Comparison of ENCODE assay signal across 8 cellular contexts in genomic region chr5:67165524-67166459, GRCh38. TPM values are rescaled to one million over a fixed set of nuclear protein-coding genes. Genes with fewer than 3 reads are reported as not detected.
DNase-seq lines count a peak whose midpoint lies in the region; ATAC-seq and TF ChIP-seq lines count a peak whose summit lies in the region.

No MANE protein-coding gene starts in this region.

- H3K27ac ChIP-seq in dorsolateral prefrontal cortex (peak overlapping the region in 56 of 59 donors; percentile 42 to 92 (median 78)), lung (ENCODE audit: low read depth in 1 of 2, low read length in 1 of 2) (peak overlapping the region; percentile 21 to 88)

- intact Hi-C loops in activated CD4-positive, alpha-beta memory T cell treated with anti-CD3 and anti-CD28 coated beads for 36 hours (cut with micrococcal nuclease): loop anchor here (1.0 to 10.0 kb wide), 6 partner anchors 42 to 1107 kb away; no protein-coding TSS in a partner anchor
- intact Hi-C loops in dorsolateral prefrontal cortex (cut with DNase I): loop anchor here (2.0 kb wide), 1 partner anchor 43 kb away; no protein-coding TSS in a partner anchor

- peak overlapping the region; percentile 91 for H3K4me3 Mint-ChIP-seq in activated CD4-positive, alpha-beta memory T cell treated with anti-CD3 and anti-CD28 coated beads for 36 hours

- H3K4me3 ChIP-seq in BE2C (ENCODE audit: low read depth, low read length): no peak overlapping the region
- H3K4me3 ChIP-seq in dorsolateral prefrontal cortex: peak overlapping the region in 51 of 59 donors; percentile 4 to 59 (median 38)
- no peak overlapping the region for H3K4me3 ChIP-seq in lung

- no peaks in the 10 kb centered on the region for H3K36me3 ChIP-seq in BE2C
- peaks cover 39 to 41% of the 10 kb centered on the region in 2 donors for H3K36me3 ChIP-seq in lung (ENCODE audit: control insufficient read depth in 2 of 2, insufficient read depth in 2 of 2, low read length in 2 of 2)

- H3K27ac Mint-ChIP-seq in activated CD4-positive, alpha-beta memory T cell treated with anti-CD3 and anti-CD28 coated beads for 36 hours: peak overlapping the region; percentile 98

- TF ChIP-seq CTCF in BE2C (IDR thresholded peaks at IDR 0.05; ENCODE audit: low read depth, low read length) (peak; percentile 33), dorsolateral prefrontal cortex (IDR thresholded peaks at IDR 0.05 in 54 of 56, conservative IDR thresholded peaks at IDR 0.05 in 2 of 56; ENCODE audit: low read depth in 1 of 56, partially characterized antibody in 56 of 56) (peak; percentile 35 to 86 (median 74)), lung (IDR thresholded peaks at IDR 0.05; ENCODE audit: control extremely low read depth, extremely low read depth) (peak; percentile 35)

- no peaks in the 10 kb centered on the region for H3K27me3 Mint-ChIP-seq in activated CD4-positive, alpha-beta memory T cell treated with anti-CD3 and anti-CD28 coated beads for 36 hours

- H3K9me3 ChIP-seq in BE2C (no peaks in the 10 kb centered on the region), lung (ENCODE audit: control insufficient read depth in 2 of 2, insufficient read depth in 1 of 2, low read length in 1 of 2) (no peaks in the 10 kb centered on the region)

- no peaks in the 10 kb centered on the region for H3K27me3 ChIP-seq in BE2C
- no peaks in the 10 kb centered on the region for H3K27me3 ChIP-seq in dorsolateral prefrontal cortex
- no peaks in the 10 kb centered on the region for H3K27me3 ChIP-seq in lung (ENCODE audit: control insufficient read depth, insufficient read depth)

- peak; percentile 82 for ATAC-seq in GM21381 (IDR thresholded peaks at IDR 0.05; ENCODE audit: unreplicated experiment)
- peak; percentile 81 for ATAC-seq in lung (ENCODE audit: insufficient read depth, low FRiP score)

- CTCF ChIA-PET in activated CD4-positive, alpha-beta memory T cell treated with anti-CD3 and anti-CD28 coated beads for 36 hours (lab: Charles Lee): interaction anchor here (0.6 to 16.1 kb wide), 16 partner anchors 8 to 1050 kb away, joined by 3 to 363 read pairs (median 4); partner anchors contain the start of gene PIK3R1

- DNase-seq in BE2C (peak; percentile 33), KBM-7 (peak; percentile 83), dorsolateral prefrontal cortex (peak; percentile 52 to 85 (median 76)), lung (ENCODE audit: low spot score) (peak; percentile 86), DMS153 (lab: John Stamatoyannopoulos, UW) (no peak)
- DNase-seq in activated CD4-positive, alpha-beta memory T cell treated with anti-CD3 and anti-CD28 coated beads for 36 hours: peak; percentile 89
- DNase-seq in stimulated activated CD4-positive, alpha-beta T cell treated with anti-CD3 and anti-CD28 coated beads, TNF-alpha, amount 100 ng/mL, for 1 hour (ENCODE audit: low read depth in 3 of 3, low spot score in 1 of 3): peak; percentile 53 to 56 (median 55)

- POLR2A ChIA-PET in activated CD4-positive, alpha-beta memory T cell treated with anti-CD3 and anti-CD28 coated beads for 36 hours (lab: Charles Lee): interaction anchor here (0.7 to 9.9 kb wide), 6 partner anchors 8 to 161 kb away, joined by 3 to 104 read pairs (median 4); no protein-coding TSS in a partner anchor

- H3K4me1 ChIP-seq in BE2C (peaks cover 2% of the 10 kb centered on the region), lung (ENCODE audit: control insufficient read depth in 2 of 2, insufficient read depth in 2 of 2, low read length in 2 of 2) (no peaks in the 10 kb centered on the region)

- in situ Hi-C loops in KBM-7 (cut with MboI; ENCODE audit: low pct_unique_long_range_greater_than_20kb, low sequenced_read_pairs): no loop called here

- WGBS in lung, 2 donors: 46 to 52% methylated on average over 33 to 36 of the region's 36 CpGs

- peaks cover 43% of the 10 kb centered on the region for H3K36me3 Mint-ChIP-seq in activated CD4-positive, alpha-beta memory T cell treated with anti-CD3 and anti-CD28 coated beads for 36 hours

- H3K9me3 Mint-ChIP-seq in activated CD4-positive, alpha-beta memory T cell treated with anti-CD3 and anti-CD28 coated beads for 36 hours: no peaks in the 10 kb centered on the region

- H3K4me1 Mint-ChIP-seq in activated CD4-positive, alpha-beta memory T cell treated with anti-CD3 and anti-CD28 coated beads for 36 hours (ENCODE audit: low read depth): peaks cover 70% of the 10 kb centered on the region

RNA-seq across cellular contexts. Expression of gene CD180, which starts 30.8 kb away (rescaled TPM):
- polyA plus RNA-seq in BE2C (2012; ENCODE audit: insufficient read depth, insufficient read length, low read depth): not detected
- under 1 TPM; 0.07 to 0.21 TPM for total RNA-seq in activated CD4-positive, alpha-beta memory T cell treated with anti-CD3 and anti-CD28 coated beads for 36 hours
- total RNA-seq in dorsolateral prefrontal cortex: 1 to 10 TPM in 35 of 120 experiments, under 1 TPM in 84, not detected in 1; 0.16 to 3.3 (median 0.61) TPM
- 1 to 10 TPM; 2.2 to 2.6 TPM for total RNA-seq in lung
- 1 to 10 TPM in 1 of 2 donors, under 1 TPM in 1; 0.59 to 2.1 TPM for polyA plus RNA-seq in lung

Comparison
In these comparisons a context has a peak if more than half of its experiments do, and no peak if none do; other contexts are left out.
1. H3K4me3 ChIP-seq: peak in dorsolateral prefrontal cortex (51 of 59); none in BE2C (single experiment) and lung (single experiment).
2. Peak in every context shown above with its lines, with median percentiles within 50 percentile points of each other: CTCF ChIP-seq.